ENCODE assay signal across 10 cellular contexts in the genomic region with DNA sequence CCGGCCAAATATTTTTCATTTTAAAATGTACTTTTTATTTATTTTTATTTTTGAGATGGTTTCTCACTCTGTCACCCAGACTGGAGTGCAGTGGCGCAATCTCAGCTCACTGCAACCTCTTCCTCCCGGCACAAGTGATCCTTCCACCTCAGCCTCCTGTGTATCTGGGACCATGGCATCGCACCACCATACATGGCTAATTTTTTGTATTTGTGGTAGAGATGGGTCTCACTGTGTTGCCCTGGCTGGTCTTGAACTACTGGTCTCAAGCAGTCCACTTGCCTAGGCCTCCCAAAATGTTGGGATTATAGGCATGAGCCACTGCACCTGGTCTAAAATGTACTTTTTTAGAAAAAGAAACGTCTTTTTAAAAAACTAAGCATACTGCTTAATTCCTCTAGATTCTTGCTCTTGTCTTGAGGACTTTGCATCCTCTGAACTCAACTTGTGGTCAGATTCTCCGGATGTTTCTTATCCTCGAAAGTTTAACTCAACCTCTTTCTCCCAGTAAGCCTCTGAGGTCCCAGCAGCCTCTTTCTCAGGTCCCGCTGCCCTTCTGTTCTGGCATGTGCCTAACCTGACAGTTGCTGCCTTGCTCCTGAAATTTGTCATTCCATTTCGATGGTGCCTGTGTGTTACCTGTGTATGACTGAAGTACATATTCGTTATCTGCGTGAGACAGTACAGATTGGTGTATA.
A peak's percentile ranks its signal among the peaks of the same experiment; 100 is the strongest.
DNase-seq lines count a peak whose midpoint lies in the region; ATAC-seq, FAIRE-seq and TF ChIP-seq lines count a peak whose summit lies in the region.
"Had no signal": no experiment of that assay in that cellular context is flagged by ENCODE, and none has a peak within 500 bp of the region (broad histone marks: within the 10 kb centered on the region; RNA-seq: fewer than 3 reads in every experiment).

No MANE protein-coding gene starts in this region.

- no peak overlapping the region for H3K56ac ChIP-seq in H9 (ENCODE audit: insufficient read length, low read depth, low read length)

- no peak for ATAC-seq in Panc1

- H3K14ac ChIP-seq in H9 (ENCODE audit: insufficient read depth, low read length): no peak overlapping the region

- BruUV-seq in Panc1 (replicated peaks; lab: Mats Ljungman, UMichigan): no TSS peak

- H3K79me2 ChIP-seq in H9 (ENCODE audit: insufficient read depth, low read length): peaks cover 15% of the 10 kb centered on the region; the same call in 1 of the 2 replicates

- H3K4me1 ChIP-seq in Panc1 (ENCODE audit: control insufficient read depth, insufficient read depth, low read length) (peaks cover 98% of the 10 kb centered on the region), colonic mucosa (peaks cover 15% of the 10 kb centered on the region), muscle layer of duodenum (ENCODE audit: control insufficient read depth in 1 of 2, insufficient read depth in 2 of 2, low read length in 2 of 2) (peaks cover 24 to 55% of the 10 kb centered on the region in 2 donors), H9 (ENCODE audit: insufficient read depth, low read length) (peaks cover 2% of the 10 kb centered on the region; the same call in 1 of the 2 replicates)

- H3K23ac ChIP-seq in H9 (ENCODE audit: insufficient read length, low read depth, low read length): no peak overlapping the region

- H3K4me3 Mint-ChIP-seq in H9: no peak overlapping the region
- H3K4me3 Mint-ChIP-seq: stimulated activated naive CD8-positive, alpha-beta T cell treated with anti-CD3 and anti-CD28 coated beads, Interleukin-15, Interleukin-2, amounts not matched to agents 100 ng/mL and 50 ng/mL, for 24 hours had no signal

- no peaks in the 10 kb centered on the region for H3K27me3 ChIP-seq in Panc1 (ENCODE audit: control insufficient read depth, insufficient read depth, low read length)
- H3K27me3 ChIP-seq in colonic mucosa: no peaks in the 10 kb centered on the region
- H3K27me3 ChIP-seq in muscle layer of duodenum (ENCODE audit: low read depth, low read length): no peaks in the 10 kb centered on the region
- no peaks in the 10 kb centered on the region for H3K27me3 ChIP-seq in H9 (ENCODE audit: insufficient read depth, low read length)

- H3K9me3 Mint-ChIP-seq in H9: no peaks in the 10 kb centered on the region
- H3K9me3 Mint-ChIP-seq: stimulated activated naive CD8-positive, alpha-beta T cell treated with anti-CD3 and anti-CD28 coated beads, Interleukin-15, Interleukin-2, amounts not matched to agents 100 ng/mL and 50 ng/mL, for 24 hours had no signal

- H3T11ph ChIP-seq in H9 (ENCODE audit: low read length): no peak overlapping the region

- H3K4me3 ChIP-seq in Panc1 (ENCODE audit: low read depth in 2 of 2, low read length in 2 of 2) (no peak overlapping the region), colonic mucosa (no peak overlapping the region), muscle layer of duodenum (ENCODE audit: low read depth in 1 of 2, low read length in 2 of 2) (no peak overlapping the region)

- no peaks in the 10 kb centered on the region for H3K36me3 Mint-ChIP-seq in H9 (ENCODE audit: insufficient read depth in 1 of 3, low read depth in 3 of 3)

- H4K8ac ChIP-seq in H9 (replicated peaks; ENCODE audit: insufficient read length, low read depth, low read length): no peak overlapping the region

- H3K36me3 ChIP-seq in Panc1 (ENCODE audit: control insufficient read depth, insufficient read depth, low read length): no peaks in the 10 kb centered on the region
- no peaks in the 10 kb centered on the region for H3K36me3 ChIP-seq in colonic mucosa
- H3K36me3 ChIP-seq in muscle layer of duodenum (ENCODE audit: control insufficient read depth in 1 of 2, insufficient read depth in 2 of 2, low read length in 2 of 2): peaks cover 0 to 9% of the 10 kb centered on the region in 2 donors

- no peak overlapping the region for H4K5ac ChIP-seq in H9 (ENCODE audit: insufficient read length, low read depth, low read length)

- H4K20me1 ChIP-seq in H9 (ENCODE audit: control insufficient read depth, insufficient read depth, insufficient read length): no peaks in the 10 kb centered on the region

- no peak overlapping the region for H2BK5ac ChIP-seq in H9 (ENCODE audit: insufficient read length, low read length)

- in situ Hi-C loops in Panc1 (cut with HindIII; ENCODE audit: low pct_unique_long_range_greater_than_20kb, low sequenced_read_pairs) (no loop called here), KBM-7 (cut with MboI; ENCODE audit: low pct_unique_long_range_greater_than_20kb, low sequenced_read_pairs) (no loop called here)

- H2BK15ac ChIP-seq in H9 (ENCODE audit: low read depth, low read length): no peak overlapping the region

- H3K27ac ChIP-seq in Panc1 (ENCODE audit: low read length): peak overlapping the region; percentile 99
- H3K27ac ChIP-seq in colonic mucosa: peak overlapping the region; percentile 80
- H3K27ac ChIP-seq in muscle layer of duodenum (ENCODE audit: low read length): peak overlapping the region; percentile 57
- H3K27ac ChIP-seq in H9 (ENCODE audit: insufficient read length, low read depth, low read length): no peak overlapping the region

- H3K27ac Mint-ChIP-seq in H9: no peak overlapping the region; a peak in 2 of 7 replicates
- H3K27ac Mint-ChIP-seq: stimulated activated naive CD8-positive, alpha-beta T cell treated with anti-CD3 and anti-CD28 coated beads, Interleukin-15, Interleukin-2, amounts not matched to agents 100 ng/mL and 50 ng/mL, for 24 hours had no signal

- FAIRE-seq in GM12892 (lab: Jason Lieb, UNC): no peak

- H3K27me3 Mint-ChIP-seq in H9 (ENCODE audit: low read depth): no peaks in the 10 kb centered on the region

- TF ChIP-seq POLR2A in GM12892 (IDR thresholded peaks at IDR 0.05; ENCODE audit: low read depth, low read length): no peak

- no peak overlapping the region for H3K4ac ChIP-seq in H9 (ENCODE audit: low read depth, low read length)

- H3K4me1 Mint-ChIP-seq in H9: peaks cover 33 to 34% of the 10 kb centered on the region in 2 experiments

- CTCF ChIA-PET in Panc1 (lab: Charles Lee): no interaction called here

- no peak overlapping the region for H2BK12ac ChIP-seq in H9 (ENCODE audit: insufficient read length, low read depth, low read length)

- H2AFZ ChIP-seq in H9 (ENCODE audit: low read length): no peak overlapping the region

- H2BK20ac ChIP-seq in H9 (ENCODE audit: low read depth, low read length, poor library complexity, severe bottlenecking): no peak overlapping the region

- no peak overlapping the region for H4K91ac ChIP-seq in H9 (ENCODE audit: insufficient read length, low read depth, low read length)

- peaks cover 6% of the 10 kb centered on the region for H3K79me1 ChIP-seq in H9 (ENCODE audit: insufficient read depth, low read depth, low read length, poor library complexity, severe bottlenecking)

- no peak overlapping the region for H2AK5ac ChIP-seq in H9 (ENCODE audit: insufficient read length, low read length)

- peak overlapping the region; percentile 16 to 69 for H3K9ac ChIP-seq in colonic mucosa (ENCODE audit: low read depth in 2 of 2, low read length in 2 of 2)
- no peak overlapping the region for H3K9ac ChIP-seq in H9 (ENCODE audit: extremely low read depth, insufficient read length, low read length)

- no CpG with 5 or more reads among the region's 11 CpGs for WGBS in H9 (ENCODE audit: extremely low coverage, insufficient read length, low lambda C conversion rate)

- H3K18ac ChIP-seq in H9 (ENCODE audit: insufficient read length, low read depth, low read length): no peak overlapping the region

- intact Hi-C loops in Panc1 (cut with micrococcal nuclease; ENCODE audit: unreplicated experiment) (no loop called here), colonic mucosa (cut with DNase I) (loop anchor here (10.0 kb wide), 1 partner anchor 61 kb away; a partner anchor contains a TSS)

- POLR2A ChIA-PET in Panc1 (lab: Charles Lee): no interaction called here

- H3K23me2 ChIP-seq in H9 (ENCODE audit: insufficient read length, low read depth, low read length, poor library complexity, severe bottlenecking): no peaks in the 10 kb centered on the region

- no peak for DNase-seq in Panc1 (ENCODE audit: low read depth, low spot score)
- DNase-seq in colonic mucosa: no peak
- no peak for DNase-seq in GM12892 (ENCODE audit: insufficient read length)
- no peak for DNase-seq in KBM-7
- DNase-seq in NCI-H1048 (lab: John Stamatoyannopoulos, UW): no peak
- no peak for DNase-seq in H9
- DNase-seq: activated CD8-positive, alpha-beta memory T cell treated with anti-CD3 and anti-CD28 coated beads, Interleukin-2, amount 50 U/mL, for 48 hours; dermis blood vessel endothelial cell had no signal

- H2BK120ac ChIP-seq in H9 (ENCODE audit: low read depth, low read length, poor library complexity, severe bottlenecking): no peak overlapping the region

- H3K4me2 ChIP-seq in H9 (ENCODE audit: insufficient read depth, insufficient read length, low read length): no peak overlapping the region

- no peaks in the 10 kb centered on the region for H3K9me3 ChIP-seq in Panc1 (ENCODE audit: control insufficient read depth, insufficient read depth, low read depth, low read length)
- no peaks in the 10 kb centered on the region for H3K9me3 ChIP-seq in colonic mucosa
- H3K9me3 ChIP-seq in muscle layer of duodenum (ENCODE audit: control insufficient read depth in 1 of 2, low read length in 2 of 2): no peaks in the 10 kb centered on the region
- no peaks in the 10 kb centered on the region for H3K9me3 ChIP-seq in H9 (ENCODE audit: control insufficient read depth, low read depth, low read length)

- TF ChIP-seq CTCF in Panc1 (IDR thresholded peaks at IDR 0.05) (no peak), colonic mucosa (IDR thresholded peaks at IDR 0.05) (no peak), H9 (conservative IDR thresholded peaks at IDR 0.05) (no peak)
